In the genomic region with DNA sequence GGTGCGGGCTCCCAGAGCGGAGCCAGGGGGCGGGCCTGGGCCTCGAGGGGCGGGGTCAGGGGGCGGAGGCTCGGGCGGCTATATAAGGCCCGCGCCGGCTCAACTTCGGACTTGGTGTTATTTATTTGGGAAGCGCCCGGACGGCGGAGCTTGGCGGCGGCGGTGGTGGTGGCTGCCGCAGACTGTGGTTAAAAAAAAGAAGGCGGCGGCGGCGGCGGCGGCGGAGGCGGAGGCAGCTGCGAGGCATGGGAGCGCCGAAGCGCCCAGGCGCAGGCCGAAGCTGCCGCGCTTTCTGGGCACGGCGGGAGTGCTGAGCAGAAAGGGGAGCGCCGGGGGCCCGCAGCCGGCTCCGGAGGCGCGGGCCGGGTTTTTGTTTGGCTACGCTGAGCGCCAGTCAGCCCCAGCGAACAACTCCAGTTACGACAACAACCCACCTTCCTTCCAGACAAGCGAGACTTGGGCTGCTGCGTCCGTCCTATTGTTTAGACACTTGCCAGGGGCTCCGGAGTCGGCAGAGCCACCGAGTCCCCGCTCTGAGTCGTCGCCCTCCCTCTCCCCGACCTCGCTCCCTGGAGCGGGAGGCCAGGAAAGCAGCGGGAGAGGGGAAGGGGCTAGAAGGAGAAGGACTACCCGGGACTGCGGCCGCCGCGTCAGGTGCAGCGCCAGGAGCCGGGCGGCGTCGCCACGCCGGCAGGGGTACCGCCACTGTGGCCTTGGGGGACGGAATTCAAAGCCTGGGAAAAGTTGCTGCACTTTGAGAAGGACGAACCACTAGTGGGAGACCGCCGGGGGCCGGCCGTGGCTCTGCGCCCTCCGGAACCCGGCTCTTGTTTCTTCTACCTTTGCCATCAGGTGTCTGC, we compare ENCODE assay signal across 8 cellular contexts. TPM values are rescaled to one million over a fixed set of nuclear protein-coding genes. Genes with fewer than 3 reads are reported as not detected.
DNase-seq lines count a peak whose midpoint lies in the region; ATAC-seq and TF ChIP-seq lines count a peak whose summit lies in the region.

Gene SLIT2 (plus strand): TSS at position 110 of the 860 bp plus-strand sequence. CDS start 1,911 bp downstream, outside the sequence.

- in situ Hi-C loops in transverse colon (cut with MboI; ENCODE audit: low pct_ligation_motif_present in 1 of 4, low pct_unique_long_range_greater_than_20kb in 1 of 4, low sequenced_read_pairs in 3 of 4) = no loop called here

- 1% methylated on average over 62 to 85 of the region's 85 CpGs for WGBS in esophagus, 2 donors
- WGBS in transverse colon (ENCODE audit: low coverage in 1 of 2), 2 donors = 5% methylated on average over 68 of the region's 85 CpGs; no CpG with 5 or more reads in 1 of the 2 donors

- no peaks in the 10 kb centered on the region for H3K9me3 ChIP-seq in WERI-Rb-1 (ENCODE audit: severe bottlenecking)
- peaks cover 0 to 7% of the 10 kb centered on the region in 2 donors for H3K9me3 ChIP-seq in esophagus (ENCODE audit: control insufficient read depth in 2 of 2, insufficient read depth in 1 of 2, low read depth in 1 of 2, low read length in 1 of 2)
- no peaks in the 10 kb centered on the region for H3K9me3 ChIP-seq in mucosa of descending colon
- H3K9me3 ChIP-seq in transverse colon = no peaks in the 10 kb centered on the region

- intact Hi-C loops in mucosa of descending colon (cut with DNase I, micrococcal nuclease) (no loop called here), transverse colon (cut with DNase I; ENCODE audit: low total_unique reads) (no loop called here)

- H3K27me3 ChIP-seq in WERI-Rb-1 (ENCODE audit: insufficient read depth, low read depth, severe bottlenecking) (peaks cover 41% of the 10 kb centered on the region), esophagus (ENCODE audit: control insufficient read depth in 1 of 2, insufficient read depth in 2 of 2, low read length in 2 of 2) (peaks cover 0 to 7% of the 10 kb centered on the region in 2 donors), transverse colon (peaks cover 61% of the 10 kb centered on the region)

- TF ChIP-seq POLR2A in transverse colon (IDR thresholded peaks at IDR 0.05) = peak; percentile 59

- peak; percentile 71 for ATAC-seq in HG02678 (IDR thresholded peaks at IDR 0.05; ENCODE audit: unreplicated experiment)
- ATAC-seq in mucosa of descending colon = peak; percentile 91

- TF ChIP-seq EP300 in transverse colon (IDR thresholded peaks at IDR 0.05; ENCODE audit: low read depth) = no peak

- peaks cover 3 to 24% of the 10 kb centered on the region in 2 donors for H3K4me1 ChIP-seq in esophagus (ENCODE audit: control insufficient read depth in 2 of 2, insufficient read depth in 2 of 2, low read length in 1 of 2)
- peaks cover 20% of the 10 kb centered on the region for H3K4me1 ChIP-seq in mucosa of descending colon (ENCODE audit: low read depth)
- peaks cover 0 to 21% (median 15%) of the 10 kb centered on the region in 4 donors for H3K4me1 ChIP-seq in transverse colon

- H3K4me3 ChIP-seq in WERI-Rb-1 (ENCODE audit: low read depth, low read length) = peak within 1 kb of the TSS; percentile 70
- H3K4me3 ChIP-seq in esophagus (ENCODE audit: low read depth in 1 of 2, low read length in 2 of 2) = peak within 1 kb of the TSS; percentile 53 to 60
- H3K4me3 ChIP-seq in mucosa of descending colon = no peak within 1 kb of the TSS
- H3K4me3 ChIP-seq in transverse colon = peak within 1 kb of the TSS; percentile 38 to 70 (median 50)

- TF ChIP-seq CTCF in WERI-Rb-1 (IDR thresholded peaks at IDR 0.05; ENCODE audit: low read depth, low read length) (no peak), mucosa of descending colon (IDR thresholded peaks at IDR 0.05) (no peak), transverse colon (IDR thresholded peaks at IDR 0.05) (no peak)

- no peaks in the 10 kb centered on the region for H3K36me3 ChIP-seq in WERI-Rb-1
- H3K36me3 ChIP-seq in esophagus (ENCODE audit: control insufficient read depth in 2 of 2, insufficient read depth in 2 of 2, low read length in 1 of 2) = no peaks in the 10 kb centered on the region
- no peaks in the 10 kb centered on the region for H3K36me3 ChIP-seq in mucosa of descending colon (ENCODE audit: low read depth)
- H3K36me3 ChIP-seq in transverse colon = no peaks in the 10 kb centered on the region

- DNase-seq in activated T-cell treated with anti-CD3 and anti-CD28 coated beads for 24 hours (ENCODE audit: low read depth) = peak; percentile 9
- DNase-seq in activated T-cell treated with anti-CD3 and anti-CD28 coated beads for 4 hours = no peak
- peak; percentile 71 for DNase-seq in NCI-H1105 treated with DMSO at 0.1 percent for 48 hours (lab: John Stamatoyannopoulos, UW)
- peak; percentile 85 for DNase-seq in WERI-Rb-1
- peak; percentile 76 to 87 (median 77) for DNase-seq in mucosa of descending colon
- DNase-seq in transverse colon = peak; percentile 81

- H3K27ac ChIP-seq in WERI-Rb-1 (no peak within 1 kb of the TSS), esophagus (ENCODE audit: low read depth in 2 of 2, low read length in 1 of 2) (peak within 1 kb of the TSS; percentile 21 to 27), transverse colon (peak within 1 kb of the TSS; percentile 48 to 85 (median 76))

RNA-seq across cellular contexts. Expression of gene SLIT2, which starts in this region (rescaled TPM):
- 1 to 10 TPM in 1 of 2 donors, under 1 TPM in 1; 0.67 to 1.2 TPM for polyA plus RNA-seq in esophagus
- total RNA-seq in mucosa of descending colon = 10 to 100 TPM in 1 of 3 donors, 1 to 10 TPM in 2; 1.2 to 37.3 (median 4.2) TPM
- total RNA-seq in transverse colon = 1 to 10 TPM; 2.2 to 6.7 (median 5.6) TPM
